ENCODE assay signal across 16 cellular contexts in the genomic region with DNA sequence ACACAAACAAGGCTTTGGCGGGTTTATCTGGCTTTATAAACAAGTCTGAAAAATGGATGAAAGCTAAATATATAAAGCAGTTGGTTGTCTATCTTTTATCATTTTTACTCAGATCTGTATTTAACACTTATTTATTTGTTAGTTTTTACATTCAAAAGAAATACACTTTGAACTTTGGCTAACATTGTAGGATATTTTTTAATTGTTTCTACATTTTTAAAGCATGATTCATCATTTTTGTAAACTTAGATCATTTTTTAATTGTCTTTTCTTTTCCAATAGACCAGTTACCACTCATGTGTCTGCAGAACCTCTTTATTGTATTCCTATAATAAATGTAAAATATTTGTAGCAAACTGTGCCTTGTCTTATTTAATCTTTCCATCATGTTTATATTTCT.
A peak's percentile ranks its signal among the peaks of the same experiment; 100 is the strongest.
DNase-seq lines count a peak whose midpoint lies in the region; ATAC-seq and FAIRE-seq lines count a peak whose summit lies in the region.
"Had no signal": no experiment of that assay in that cellular context is flagged by ENCODE, and none has a peak within 500 bp of the region (broad histone marks: within the 10 kb centered on the region; RNA-seq: fewer than 3 reads in every experiment).

No MANE protein-coding gene starts in this region.

- H3K4me3 ChIP-seq in small intestine (ENCODE audit: low read depth in 1 of 2, low read length in 2 of 2), result no peak overlapping the region
- H3K4me3 ChIP-seq: SJCRH30 had no signal

- in situ Hi-C loops in G401 (cut with HindIII; ENCODE audit: low sequenced_read_pairs), result no loop called here

- 71 to 96% (median 83%) methylated on average over 1 of the region's 1 CpG for WGBS in small intestine, 3 donors

- H3K27me3 ChIP-seq in small intestine (ENCODE audit: control insufficient read depth in 2 of 2, insufficient read depth in 2 of 2, low read length in 2 of 2), result no peaks in the 10 kb centered on the region
- H3K27me3 ChIP-seq: SJCRH30 had no signal

- no peaks in the 10 kb centered on the region for H3K9me3 ChIP-seq in small intestine (ENCODE audit: control insufficient read depth, low read depth)
- H3K9me3 ChIP-seq: SJCRH30 had no signal

- no peaks in the 10 kb centered on the region for H3K36me3 ChIP-seq in small intestine (ENCODE audit: control insufficient read depth in 2 of 2, insufficient read depth in 2 of 2, low read length in 2 of 2)
- H3K36me3 ChIP-seq: SJCRH30 had no signal

- DNase-seq in EL (peak; percentile 6), M059J (ENCODE audit: low read depth) (peak; percentile 15), frontal cortex (ENCODE audit: low spot score in 2 of 2) (no peak), small intestine (no peak), G401 (ENCODE audit: low spot score) (no peak)
- DNase-seq: Calu3; CD4-positive, alpha-beta T cell; DMS53; GF-D8; H7; NCI-H2171 treated with DMSO at 0.1 percent for 48 hours; NCI-H510A; NCI-H774; SJCRH30 had no signal

- H3K4me1 ChIP-seq in small intestine (ENCODE audit: control insufficient read depth in 2 of 2, insufficient read depth in 1 of 2, low read depth in 1 of 2, low read length in 1 of 2), result peaks cover 4% of the 10 kb centered on the region in 2 donors
- H3K4me1 ChIP-seq: SJCRH30 had no signal

- no peak overlapping the region for H3K27ac ChIP-seq in small intestine (ENCODE audit: low read depth in 1 of 2, low read length in 1 of 2)
- H3K27ac ChIP-seq: SJCRH30 had no signal

- ATAC-seq in GM19035 (IDR thresholded peaks at IDR 0.05; ENCODE audit: unreplicated experiment) (no peak), HG03159 (IDR thresholded peaks at IDR 0.05; ENCODE audit: unreplicated experiment) (no peak)

- peak; percentile 34 for FAIRE-seq in frontal cortex (lab: Jason Lieb, UNC)
- peak; percentile 57 for FAIRE-seq in small intestine (lab: Jason Lieb, UNC)

Comparison
In these comparisons a context has a peak if more than half of its experiments do, and no peak if none do; other contexts are left out.
1. DNase-seq: peak in EL (single experiment) and M059J (single experiment); none in frontal cortex (0 of 2), small intestine (single experiment) and G401 (single experiment).